In the genomic region with DNA sequence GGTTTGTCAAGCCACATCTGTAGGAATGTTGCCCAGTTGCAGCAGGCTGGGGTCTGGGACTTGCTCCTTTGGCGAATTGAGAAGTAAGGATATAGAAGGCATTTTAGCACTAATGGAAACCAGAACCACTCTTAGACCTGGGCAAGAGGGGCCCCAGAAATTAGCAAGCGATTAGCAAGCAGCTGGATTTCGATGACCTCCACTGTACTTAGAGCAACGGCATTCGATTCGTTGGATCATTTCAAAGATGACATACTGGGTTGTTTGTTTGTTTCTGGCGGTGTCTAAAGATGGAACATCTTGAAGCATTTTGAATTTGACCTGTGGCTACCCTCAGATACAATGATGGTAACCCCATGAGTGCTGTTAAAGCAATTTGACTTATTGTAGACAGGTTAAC, we compare ENCODE assay signal across 8 cellular contexts. TPM values are rescaled to one million over a fixed set of nuclear protein-coding genes. Genes with fewer than 3 reads are reported as not detected.
DNase-seq lines count a peak whose midpoint lies in the region; ATAC-seq and TF ChIP-seq lines count a peak whose summit lies in the region.

No MANE protein-coding gene starts in this region.

- peaks cover 27% of the 10 kb centered on the region for H3K4me1 Mint-ChIP-seq in central memory CD8-positive, alpha-beta T cell
- peaks cover 21 to 40% of the 10 kb centered on the region in 2 donors for H3K4me1 Mint-ChIP-seq in natural killer cell

- intact Hi-C loops in natural killer cell (cut with micrococcal nuclease): loop anchor here (2.0 kb wide), 1 partner anchor 38 kb away; no protein-coding TSS in a partner anchor

- H3K36me3 Mint-ChIP-seq in central memory CD8-positive, alpha-beta T cell (ENCODE audit: insufficient read depth): peaks cover 4% of the 10 kb centered on the region
- no peaks in the 10 kb centered on the region for H3K36me3 Mint-ChIP-seq in natural killer cell

- H3K27ac Mint-ChIP-seq in central memory CD8-positive, alpha-beta T cell (ENCODE audit: low read depth): peak overlapping the region; percentile 77
- H3K27ac Mint-ChIP-seq in natural killer cell: peak overlapping the region; percentile 44 to 93

- H2AFZ ChIP-seq in Karpas-422 (ENCODE audit: low read length): no peak overlapping the region

- no peaks in the 10 kb centered on the region for H4K20me1 ChIP-seq in BLaER1 treated with 17β-estradiol and CSF1 and Interleukin-3, amounts not matched to agents 10 nM and 100 nM
- H4K20me1 ChIP-seq in Karpas-422 (ENCODE audit: insufficient read depth, low read depth, low read length): no peaks in the 10 kb centered on the region

- no peaks in the 10 kb centered on the region for H3K9me3 Mint-ChIP-seq in central memory CD8-positive, alpha-beta T cell
- no peaks in the 10 kb centered on the region for H3K9me3 Mint-ChIP-seq in natural killer cell

- H3K79me2 ChIP-seq in Karpas-422 (ENCODE audit: low read length): peaks cover 9% of the 10 kb centered on the region

- no peaks in the 10 kb centered on the region for H3K9me2 ChIP-seq in Karpas-422 (replicated peaks; ENCODE audit: insufficient read depth, low read length)

- peak overlapping the region; percentile 80 for H3K4me3 Mint-ChIP-seq in central memory CD8-positive, alpha-beta T cell
- peak overlapping the region; percentile 88 for H3K4me3 Mint-ChIP-seq in natural killer cell

- peaks cover 27 to 56% (median 47%) of the 10 kb centered on the region in 10 experiments for H3K4me1 ChIP-seq in BLaER1 treated with 17β-estradiol and CSF1 and Interleukin-3, amounts not matched to agents 10 nM and 100 nM
- peaks cover 23% of the 10 kb centered on the region for H3K4me1 ChIP-seq in Karpas-422 (ENCODE audit: low read length)

- H3K27me3 ChIP-seq in BLaER1 treated with 17β-estradiol and CSF1 and Interleukin-3, amounts not matched to agents 10 nM and 100 nM: no peaks in the 10 kb centered on the region
- H3K27me3 ChIP-seq in Karpas-422 (ENCODE audit: low read length): no peaks in the 10 kb centered on the region

- H3K27ac ChIP-seq in BLaER1 treated with 17β-estradiol and CSF1 and Interleukin-3, amounts not matched to agents 10 nM and 100 nM: peak overlapping the region in 3 of 11 experiments; percentile 90 to 93 (median 91); a peak in 6 of 22 replicates
- no peak overlapping the region for H3K27ac ChIP-seq in Karpas-422 (ENCODE audit: low read length)

- DNase-seq in Karpas-422 (no peak), natural killer cell (no peak), DMS114 treated with DMSO at 0.1 percent for 48 hours (lab: John Stamatoyannopoulos, UW; ENCODE audit: unreplicated experiment) (no peak), NCI-H345 treated with DMSO at 0.1 percent for 48 hours (lab: John Stamatoyannopoulos, UW; ENCODE audit: unreplicated experiment) (no peak), iPS-NIHi11 (ENCODE audit: low spot score) (no peak)
- no peak for DNase-seq in central memory CD8-positive, alpha-beta T cell (ENCODE audit: low spot score in 2 of 2)
- no peak for DNase-seq in activated CD8-positive, alpha-beta memory T cell treated with anti-CD3 and anti-CD28 coated beads, Interleukin-2, amount 50 U/mL, for 4 hours

- H3K36me3 ChIP-seq in BLaER1 treated with 17β-estradiol and CSF1 and Interleukin-3, amounts not matched to agents 10 nM and 100 nM: peaks cover 0 to 7% (median 0%) of the 10 kb centered on the region in 11 experiments; a peak in 1 of 22 replicates
- H3K36me3 ChIP-seq in Karpas-422 (ENCODE audit: insufficient read depth, low read length): no peaks in the 10 kb centered on the region

- H3K27me3 Mint-ChIP-seq in central memory CD8-positive, alpha-beta T cell: no peaks in the 10 kb centered on the region
- no peaks in the 10 kb centered on the region for H3K27me3 Mint-ChIP-seq in natural killer cell (ENCODE audit: low read depth in 2 of 2)

- peaks cover 0 to 19% (median 0%) of the 10 kb centered on the region in 11 experiments; a peak in 11 of 22 replicates for H3K9me3 ChIP-seq in BLaER1 treated with 17β-estradiol and CSF1 and Interleukin-3, amounts not matched to agents 10 nM and 100 nM (replicated peaks in 1 of 11)
- H3K9me3 ChIP-seq in Karpas-422 (ENCODE audit: low read length): no peaks in the 10 kb centered on the region

- peak overlapping the region in 9 of 10 experiments; percentile 68 to 80 (median 73); a peak in 13 of 20 replicates for H3K4me3 ChIP-seq in BLaER1 treated with 17β-estradiol and CSF1 and Interleukin-3, amounts not matched to agents 10 nM and 100 nM
- peak overlapping the region; percentile 97 for H3K4me3 ChIP-seq in Karpas-422 (ENCODE audit: low read length)

- ATAC-seq in central memory CD8-positive, alpha-beta T cell (replicated peaks; ENCODE audit: extremely low read depth, poor library complexity, severe bottlenecking): no peak
- ATAC-seq in natural killer cell: no peak

- TF ChIP-seq CTCF in natural killer cell (IDR thresholded peaks at IDR 0.05): no peak

- H3K9ac ChIP-seq in BLaER1 treated with 17β-estradiol and CSF1 and Interleukin-3, amounts not matched to agents 10 nM and 100 nM: peak overlapping the region in 9 of 11 experiments; percentile 81 to 94 (median 86); a peak in 13 of 22 replicates
- H3K9ac ChIP-seq in Karpas-422 (ENCODE audit: low read length): peak overlapping the region; percentile 99

- H3K4me2 ChIP-seq in BLaER1 treated with 17β-estradiol and CSF1 and Interleukin-3, amounts not matched to agents 10 nM and 100 nM: peak overlapping the region; percentile 84 to 99 (median 94)
- peak overlapping the region; percentile 88 for H3K4me2 ChIP-seq in Karpas-422 (ENCODE audit: low read depth, low read length, poor library complexity, severe bottlenecking)

RNA-seq across cellular contexts. Expression of gene CDPF1, which starts 1.2 kb away (rescaled TPM):
- total RNA-seq in Karpas-422 (2014; rRNA removed; shearing (Covaris generic); ENCODE audit: low replicate concordance): 9.8 and 20.7 TPM in 2 replicates
- total RNA-seq in natural killer cell: 10 to 100 TPM in 1 of 3 donors, 1 to 10 TPM in 2; 5.0 to 11.4 (median 7.2) TPM

RNA-seq across cellular contexts. Expression of gene PKDREJ, which starts 11.9 kb away (rescaled TPM):
- not detected in 2 replicates for total RNA-seq in Karpas-422 (2014; rRNA removed; shearing (Covaris generic); ENCODE audit: low replicate concordance)
- under 1 TPM; 0.07 to 0.25 (median 0.20) TPM for total RNA-seq in natural killer cell

RNA-seq across cellular contexts. Expression of gene TTC38, which starts 16.5 kb away (rescaled TPM):
- total RNA-seq in Karpas-422 (2014; rRNA removed; shearing (Covaris generic); ENCODE audit: low replicate concordance): 21.9 and 23.3 TPM in 2 replicates
- 100 to 1,000 TPM; 251 to 313 (median 312) TPM for total RNA-seq in natural killer cell

RNA-seq across cellular contexts. Expression of gene GTSE1, which starts 45.4 kb away (rescaled TPM):
- total RNA-seq in Karpas-422 (2014; rRNA removed; shearing (Covaris generic); ENCODE audit: low replicate concordance): 15.3 TPM in 2 replicates
- 1 to 10 TPM; 2.7 to 4.0 (median 2.9) TPM for total RNA-seq in natural killer cell

Comparison
In these comparisons a context has a peak if more than half of its experiments do, and no peak if none do; other contexts are left out.
1. RNA of gene TTC38, which starts 16.5 kb away (total RNA-seq): 251 to 313 TPM in natural killer cell; 21.9 to 23.3 TPM in Karpas-422; every median in the first group is over 10 times any median in the second.